ENCODE assay signal across 1 cellular context in genomic region chr15:91694131-91694828, GRCh38.
TF ChIP-seq lines count a peak whose summit lies in the region.

No MANE protein-coding gene starts in this region.

TF ChIP-seq in liver, 16 proteins besides CTCF, POLR2A, EP300 and RAD21 (continued from another document):
- TF ChIP-seq RXRA (IDR thresholded peaks at IDR 0.05) (no peak), FOXA2 (IDR thresholded peaks at IDR 0.05) (no peak), MAX (IDR thresholded peaks at IDR 0.05) (no peak), GABPA (IDR thresholded peaks at IDR 0.05 in 1 of 2, conservative IDR thresholded peaks at IDR 0.05 in 1 of 2) (no peak), FOXA1 (IDR thresholded peaks at IDR 0.05) (no peak)
